ENCODE assay signal across 7 cellular contexts in genomic region chr3:65532749-65533148, GRCh38.
"Had no signal": no experiment of that assay in that cellular context is flagged by ENCODE, and none has a peak within 500 bp of the region (broad histone marks: within the 10 kb centered on the region; RNA-seq: fewer than 3 reads in every experiment).

No MANE protein-coding gene starts in this region.

- H3K27ac ChIP-seq: HL-60 had no signal

- H3K4me1 Mint-ChIP-seq: IgD-negative memory B cell had no signal

- H3K27me3 Mint-ChIP-seq: IgD-negative memory B cell had no signal

- H3K4me3 Mint-ChIP-seq: IgD-negative memory B cell had no signal

- H3K27ac Mint-ChIP-seq: IgD-negative memory B cell had no signal

- DNase-seq: IMR-90, KBM-7, KG1 had no signal

- ATAC-seq: HepG2 had no signal

- FAIRE-seq: HepG2, HTR-8/SVneo had no signal
